1 cellular context compared by ENCODE assay signal in the genomic region with DNA sequence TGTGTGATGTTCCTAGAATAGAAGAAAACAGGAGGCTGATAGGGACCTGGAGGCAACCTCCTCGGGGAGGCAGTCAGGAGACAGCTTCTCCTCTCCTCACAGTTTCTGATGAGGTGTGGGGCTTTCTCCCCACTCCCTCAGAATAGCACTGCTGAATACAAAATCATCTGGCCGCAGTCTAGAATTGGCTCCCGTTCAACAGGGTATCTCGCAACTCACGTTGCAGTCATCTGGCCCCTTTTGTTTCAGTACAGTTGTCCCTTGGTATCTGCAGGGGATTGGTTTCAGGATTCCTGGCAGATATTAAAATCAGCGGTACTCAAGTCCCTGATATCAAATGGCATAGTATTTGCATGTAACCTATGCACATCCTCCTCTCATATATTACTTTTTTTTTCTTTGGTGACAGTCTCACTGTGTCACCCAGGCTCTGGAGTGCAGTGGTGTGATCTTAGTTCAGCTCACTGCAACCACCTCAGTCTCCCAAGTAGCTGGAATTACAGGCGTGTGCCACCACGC.
TF ChIP-seq lines count a peak whose summit lies in the region.

No MANE protein-coding gene starts in this region.

TF ChIP-seq in HEK293, 187 proteins besides CTCF, POLR2A, EP300 and RAD21 (continued from another document):
- TF ChIP-seq ZBTB48 (tag by site-specific recombination; IDR thresholded peaks at IDR 0.05), result peak; percentile 74; the same call in 1 of the 2 replicates
